In the genomic region with DNA sequence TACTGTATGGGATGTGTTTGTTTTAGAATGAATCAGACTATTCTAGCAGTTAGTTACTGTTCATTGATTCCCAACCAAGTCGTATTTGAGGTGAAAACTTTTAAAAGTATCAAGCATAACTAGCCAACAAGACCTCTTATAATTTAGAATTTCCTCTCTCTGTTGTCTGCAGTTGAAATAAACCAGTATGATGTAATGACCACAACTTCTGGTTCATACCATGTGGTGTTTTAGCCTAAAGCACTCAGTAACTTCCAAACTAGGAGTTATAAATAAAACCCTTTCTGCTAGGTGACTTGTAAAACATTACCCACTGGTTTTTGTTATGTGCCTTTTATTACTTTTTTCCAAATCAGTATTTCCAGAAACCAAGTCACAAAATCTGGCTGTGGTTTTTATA, we compare ENCODE assay signal across 14 cellular contexts. TPM values are rescaled to one million over a fixed set of nuclear protein-coding genes. Genes with fewer than 3 reads are reported as not detected.
A peak's percentile ranks its signal among the peaks of the same experiment; 100 is the strongest.
DNase-seq lines count a peak whose midpoint lies in the region; ATAC-seq and TF ChIP-seq lines count a peak whose summit lies in the region.
"Had no signal": no experiment of that assay in that cellular context is flagged by ENCODE, and none has a peak within 500 bp of the region (broad histone marks: within the 10 kb centered on the region; RNA-seq: fewer than 3 reads in every experiment).

No MANE protein-coding gene starts in this region.

- H3K27me3 Mint-ChIP-seq in stimulated activated memory B cell treated with anti-CD40 and anti-IgM and Interleukin-4, amounts not matched to agents 10 μg/mL and 1 μg/mL and 100 μg/mL, for 72 hours: no peaks in the 10 kb centered on the region
- H3K27me3 Mint-ChIP-seq in naive thymus-derived CD8-positive, alpha-beta T cell: peaks cover 0 to 4% (median 0%) of the 10 kb centered on the region in 5 donors

- no peak overlapping the region for H2BK15ac ChIP-seq in mesenchymal stem cell (ENCODE audit: low read depth, poor library complexity, severe bottlenecking)

- no peak overlapping the region for H4K8ac ChIP-seq in mesenchymal stem cell (ENCODE audit: low read length)

- ATAC-seq in GM18519 (IDR thresholded peaks at IDR 0.05; ENCODE audit: low FRiP score, unreplicated experiment): peak; percentile 81
- ATAC-seq in HG02885 (IDR thresholded peaks at IDR 0.05; ENCODE audit: poor library complexity, unreplicated experiment): peak; percentile 96
- ATAC-seq in stimulated activated memory B cell treated with anti-CD40 and anti-IgM and Interleukin-4, amounts not matched to agents 10 μg/mL and 1 μg/mL and 100 μg/mL, for 72 hours: no peak
- no peak for ATAC-seq in naive thymus-derived CD8-positive, alpha-beta T cell
- ATAC-seq in gastroesophageal sphincter: no peak
- ATAC-seq: HCT116; naive thymus-derived CD4-positive, alpha-beta T cell had no signal

- H3K9ac ChIP-seq in mesenchymal stem cell (ENCODE audit: low read length): peak overlapping the region; percentile 46

- H2AK5ac ChIP-seq in mesenchymal stem cell (ENCODE audit: low read length, severe bottlenecking): no peak overlapping the region

- H3K27me3 ChIP-seq in mesenchymal stem cell (ENCODE audit: control insufficient read depth in 1 of 2, insufficient read depth in 1 of 2, low read length in 2 of 2): no peaks in the 10 kb centered on the region
- no peaks in the 10 kb centered on the region for H3K27me3 ChIP-seq in gastroesophageal sphincter

- H3K27ac ChIP-seq in mesenchymal stem cell (ENCODE audit: low read length, poor library complexity, severe bottlenecking): no peak overlapping the region
- no peak overlapping the region for H3K27ac ChIP-seq in gastroesophageal sphincter

- no peak overlapping the region for H2AFZ ChIP-seq in mesenchymal stem cell (ENCODE audit: low read depth, low read length)

- TF ChIP-seq POLR2A in gastroesophageal sphincter (IDR thresholded peaks at IDR 0.05): no peak

- no peaks in the 10 kb centered on the region for H3K79me1 ChIP-seq in mesenchymal stem cell (replicated peaks; ENCODE audit: low read length, poor library complexity, severe bottlenecking)

- no peak overlapping the region for H3K4ac ChIP-seq in mesenchymal stem cell (ENCODE audit: low read depth in 1 of 2, low read length in 2 of 2)

- POLR2A ChIA-PET in naive thymus-derived CD8-positive, alpha-beta T cell (lab: Charles Lee): no interaction called here

- H3K4me3 ChIP-seq in mesenchymal stem cell (ENCODE audit: insufficient read depth in 1 of 2, low read depth in 1 of 2, low read length in 2 of 2): no peak overlapping the region
- no peak overlapping the region for H3K4me3 ChIP-seq in gastroesophageal sphincter

- no peak overlapping the region for H2BK120ac ChIP-seq in mesenchymal stem cell (ENCODE audit: low read depth, low read length)

- no peak overlapping the region for H3K14ac ChIP-seq in mesenchymal stem cell (ENCODE audit: low read length in 2 of 2)

- no peak overlapping the region for H3K18ac ChIP-seq in mesenchymal stem cell (ENCODE audit: low read depth in 1 of 2, low read length in 2 of 2)

- no peak overlapping the region for H3K4me3 Mint-ChIP-seq in stimulated activated memory B cell treated with anti-CD40 and anti-IgM and Interleukin-4, amounts not matched to agents 10 μg/mL and 1 μg/mL and 100 μg/mL, for 72 hours
- H3K4me3 Mint-ChIP-seq in naive thymus-derived CD8-positive, alpha-beta T cell: no peak overlapping the region
- H3K4me3 Mint-ChIP-seq: activated CD4-positive, alpha-beta T cell treated with anti-CD3 and anti-CD28 coated beads, Interleukin-2, amount 10 ng/mL, durations not matched to agents 24 days and 14 days; naive thymus-derived CD4-positive, alpha-beta T cell had no signal

- DNase-seq in RPMI7951 (ENCODE audit: low read depth): peak; percentile 65
- DNase-seq in mesenchymal stem cell: peak; percentile 42
- no peak for DNase-seq in NCI-H446 treated with DMSO at 0.1 percent for 48 hours (lab: John Stamatoyannopoulos, UW)
- no peak for DNase-seq in naive thymus-derived CD8-positive, alpha-beta T cell
- DNase-seq: activated CD4-positive, alpha-beta T cell treated with anti-CD3 and anti-CD28 coated beads, Interleukin-2, amount 10 ng/mL, durations not matched to agents 24 days and 14 days; amniotic stem cell; head of caudate nucleus; naive thymus-derived CD4-positive, alpha-beta T cell had no signal

- no peaks in the 10 kb centered on the region for H3K36me3 Mint-ChIP-seq in stimulated activated memory B cell treated with anti-CD40 and anti-IgM and Interleukin-4, amounts not matched to agents 10 μg/mL and 1 μg/mL and 100 μg/mL, for 72 hours
- H3K36me3 Mint-ChIP-seq in naive thymus-derived CD8-positive, alpha-beta T cell: no peaks in the 10 kb centered on the region
- H3K36me3 Mint-ChIP-seq: naive thymus-derived CD4-positive, alpha-beta T cell had no signal

- H3K9me3 ChIP-seq in mesenchymal stem cell (ENCODE audit: control insufficient read depth, low read length) (no peaks in the 10 kb centered on the region), gastroesophageal sphincter (no peaks in the 10 kb centered on the region)

- H4K91ac ChIP-seq in mesenchymal stem cell (ENCODE audit: low read length): no peak overlapping the region

- H2BK12ac ChIP-seq in mesenchymal stem cell (ENCODE audit: low read length in 2 of 2): no peak overlapping the region

- H3K23ac ChIP-seq in mesenchymal stem cell (ENCODE audit: low read length in 2 of 2): no peak overlapping the region

- TF ChIP-seq EP300 in gastroesophageal sphincter (IDR thresholded peaks at IDR 0.05): no peak

- no peaks in the 10 kb centered on the region for H3K4me1 Mint-ChIP-seq in stimulated activated memory B cell treated with anti-CD40 and anti-IgM and Interleukin-4, amounts not matched to agents 10 μg/mL and 1 μg/mL and 100 μg/mL, for 72 hours
- H3K4me1 Mint-ChIP-seq in naive thymus-derived CD8-positive, alpha-beta T cell: no peaks in the 10 kb centered on the region
- H3K4me1 Mint-ChIP-seq: activated CD4-positive, alpha-beta T cell treated with anti-CD3 and anti-CD28 coated beads, Interleukin-2, amount 10 ng/mL, durations not matched to agents 24 days and 14 days; naive thymus-derived CD4-positive, alpha-beta T cell had no signal

- H2BK5ac ChIP-seq in mesenchymal stem cell (ENCODE audit: low read depth, low read length, poor library complexity, severe bottlenecking): no peak overlapping the region

- no peak overlapping the region for H3K4me2 ChIP-seq in mesenchymal stem cell (ENCODE audit: low read length, poor library complexity, severe bottlenecking)

- H3K36me3 ChIP-seq in mesenchymal stem cell (ENCODE audit: control insufficient read depth in 1 of 2, insufficient read depth in 2 of 2, low read depth in 1 of 2, low read length in 2 of 2) (no peaks in the 10 kb centered on the region), gastroesophageal sphincter (no peaks in the 10 kb centered on the region)

- H3K27ac Mint-ChIP-seq in stimulated activated memory B cell treated with anti-CD40 and anti-IgM and Interleukin-4, amounts not matched to agents 10 μg/mL and 1 μg/mL and 100 μg/mL, for 72 hours: no peak overlapping the region
- no peak overlapping the region for H3K27ac Mint-ChIP-seq in naive thymus-derived CD8-positive, alpha-beta T cell
- H3K27ac Mint-ChIP-seq: activated CD4-positive, alpha-beta T cell treated with anti-CD3 and anti-CD28 coated beads, Interleukin-2, amount 10 ng/mL, durations not matched to agents 24 days and 14 days; naive thymus-derived CD4-positive, alpha-beta T cell had no signal

- H3K4me1 ChIP-seq in mesenchymal stem cell (ENCODE audit: control insufficient read depth, insufficient read depth, low read depth, low read length) (no peaks in the 10 kb centered on the region), gastroesophageal sphincter (no peaks in the 10 kb centered on the region)

- WGBS in mesenchymal stem cell: no CpG with 5 or more reads among the region's 1 CpG
- WGBS in gastroesophageal sphincter (ENCODE audit: low coverage in 1 of 2), 2 donors: 40 to 45% methylated on average over 1 of the region's 1 CpG

- no peak for TF ChIP-seq CTCF in gastroesophageal sphincter (IDR thresholded peaks at IDR 0.05)

- H3K9me3 Mint-ChIP-seq in stimulated activated memory B cell treated with anti-CD40 and anti-IgM and Interleukin-4, amounts not matched to agents 10 μg/mL and 1 μg/mL and 100 μg/mL, for 72 hours: no peaks in the 10 kb centered on the region
- no peaks in the 10 kb centered on the region for H3K9me3 Mint-ChIP-seq in naive thymus-derived CD8-positive, alpha-beta T cell
- H3K9me3 Mint-ChIP-seq: activated CD4-positive, alpha-beta T cell treated with anti-CD3 and anti-CD28 coated beads, Interleukin-2, amount 10 ng/mL, durations not matched to agents 24 days and 14 days; naive thymus-derived CD4-positive, alpha-beta T cell had no signal

RNA-seq across cellular contexts. Expression of a gene that starts 19.8 kb away (rescaled TPM):
- not detected in 2 replicates for total RNA-seq in RPMI7951 (2014; rRNA removed; shearing (Covaris generic))
- polyA plus RNA-seq in mesenchymal stem cell (2013, experiment 1 of 2): not detected
- polyA plus RNA-seq in mesenchymal stem cell (2013, experiment 2 of 2): 0.04 TPM
- not detected for total RNA-seq in naive thymus-derived CD8-positive, alpha-beta T cell
- polyA plus RNA-seq in naive thymus-derived CD8-positive, alpha-beta T cell: not detected
- 1 to 10 TPM in 2 of 4 donors, under 1 TPM in 2; 0.31 to 7.8 (median 3.7) TPM for total RNA-seq in gastroesophageal sphincter
- total RNA-seq: activated CD4-positive, alpha-beta T cell treated with anti-CD3 and anti-CD28 coated beads, Interleukin-2, amount 10 ng/mL, durations not matched to agents 24 days and 14 days; MCF 10A had no signal
- polyA plus RNA-seq: naive thymus-derived CD4-positive, alpha-beta T cell had no signal

RNA-seq across cellular contexts. Expression of a gene that starts 56.5 kb away (rescaled TPM):
- total RNA-seq in RPMI7951 (2014; rRNA removed; shearing (Covaris generic)): 0.36 and 0.59 TPM in 2 replicates
- 0.47 TPM for polyA plus RNA-seq in mesenchymal stem cell (2013, experiment 1 of 2)
- 0.47 TPM for polyA plus RNA-seq in mesenchymal stem cell (2013, experiment 2 of 2)
- total RNA-seq in naive thymus-derived CD8-positive, alpha-beta T cell: not detected
- not detected for polyA plus RNA-seq in naive thymus-derived CD8-positive, alpha-beta T cell
- 1 to 10 TPM; 1.4 to 8.3 (median 2.4) TPM for total RNA-seq in gastroesophageal sphincter
- total RNA-seq: activated CD4-positive, alpha-beta T cell treated with anti-CD3 and anti-CD28 coated beads, Interleukin-2, amount 10 ng/mL, durations not matched to agents 24 days and 14 days; MCF 10A had no signal
- polyA plus RNA-seq: naive thymus-derived CD4-positive, alpha-beta T cell had no signal

Comparison
In these comparisons a context has a peak if more than half of its experiments do, and no peak if none do; other contexts are left out.
1. ATAC-seq: peak in GM18519 (single experiment) and HG02885 (single experiment); none in stimulated activated memory B cell treated with anti-CD40 and anti-IgM and Interleukin-4, amounts not matched to agents 10 μg/mL and 1 μg/mL and 100 μg/mL, for 72 hours (single experiment), naive thymus-derived CD8-positive, alpha-beta T cell (0 of 2) and gastroesophageal sphincter (single experiment).
2. DNase-seq: peak in RPMI7951 (single experiment) and mesenchymal stem cell (single experiment); none in NCI-H446 treated with DMSO at 0.1 percent for 48 hours (single experiment) and naive thymus-derived CD8-positive, alpha-beta T cell (0 of 10).